Comparison of ENCODE assay signal across 14 cellular contexts in the genomic region with DNA sequence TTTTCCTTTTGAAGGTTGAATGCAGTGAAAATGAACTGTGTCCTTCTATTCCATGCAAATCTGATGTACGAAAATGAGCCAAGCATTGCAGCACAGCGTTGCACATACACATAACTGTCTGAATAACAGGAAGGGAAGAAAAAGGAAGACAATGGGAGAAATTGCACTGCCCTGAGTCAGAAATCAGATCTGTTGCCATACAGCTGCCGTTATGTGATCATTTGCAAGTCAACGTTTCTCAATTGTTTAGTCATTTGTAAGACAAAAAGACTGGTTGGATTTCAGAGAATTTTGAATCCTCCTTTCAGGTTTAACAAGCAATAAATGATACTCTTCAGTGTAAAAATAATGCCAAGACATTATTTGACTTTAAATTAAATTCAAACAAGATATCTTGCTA.
DNase-seq lines count a peak whose midpoint lies in the region; TF ChIP-seq lines count a peak whose summit lies in the region.
"Had no signal": no experiment of that assay in that cellular context is flagged by ENCODE, and none has a peak within 500 bp of the region (broad histone marks: within the 10 kb centered on the region; RNA-seq: fewer than 3 reads in every experiment).

No MANE protein-coding gene starts in this region.

- 4 to 6% methylated on average over 4 of the region's 4 CpGs for WGBS in GM23248 (ENCODE audit: low coverage in 1 of 2, low lambda C conversion rate in 2 of 2, missing lambda C conversion rate in 2 of 2), 2 experiments

- TF ChIP-seq CTCF in fibroblast of mammary gland (conservative IDR thresholded peaks at IDR 0.05; ENCODE audit: control insufficient read depth, insufficient read depth, low read depth, low read length): no peak

- H3K4me1 ChIP-seq in GM23248 (ENCODE audit: insufficient read depth): peaks cover 18% of the 10 kb centered on the region
- no peaks in the 10 kb centered on the region for H3K4me1 ChIP-seq in SJSA1 (replicated peaks)
- H3K4me1 ChIP-seq: right atrium auricular region had no signal

- no peaks in the 10 kb centered on the region for H3K79me2 ChIP-seq in GM23248 (ENCODE audit: insufficient read depth)

- peak overlapping the region; percentile 62 for H2AFZ ChIP-seq in GM23248

- H3K9me2 ChIP-seq in GM23248 (ENCODE audit: insufficient read depth): no peaks in the 10 kb centered on the region

- H3K9me3 ChIP-seq in GM23248 (ENCODE audit: low read depth) (no peaks in the 10 kb centered on the region), SJSA1 (replicated peaks) (no peaks in the 10 kb centered on the region)
- H3K9me3 ChIP-seq: right atrium auricular region had no signal

- in situ Hi-C loops in GM23248 (cut with MboI): loop anchor here (25.0 kb wide), 1 partner anchor 630 kb away; no protein-coding TSS in a partner anchor

- H3K4me3 ChIP-seq in GM23248 (peak overlapping the region; percentile 52), SJSA1 (no peak overlapping the region), fibroblast of mammary gland (ENCODE audit: control insufficient read depth, low read depth, low read length) (no peak overlapping the region)
- H3K4me3 ChIP-seq: right atrium auricular region had no signal

- H3K9ac ChIP-seq in GM23248: peak overlapping the region; percentile 63

- no peaks in the 10 kb centered on the region for H3K27me3 ChIP-seq in GM23248 (replicated peaks; ENCODE audit: insufficient read depth)
- no peaks in the 10 kb centered on the region for H3K27me3 ChIP-seq in SJSA1 (replicated peaks)
- H3K27me3 ChIP-seq: right atrium auricular region had no signal

- DNase-seq in GM23248 (peak; percentile 88), SJSA1 (ENCODE audit: low read depth in 1 of 2, low spot score in 2 of 2) (peak in 1 of 2 experiments; percentile 22), fibroblast of mammary gland (ENCODE audit: low read depth) (peak; percentile 92), non-pigmented ciliary epithelial cell (ENCODE audit: low read depth) (peak; percentile 78), GM19238 (ENCODE audit: insufficient read length, low spot score) (no peak), H4 (ENCODE audit: low spot score) (no peak), OCI-M2 (lab: John Stamatoyannopoulos, UW; ENCODE audit: unreplicated experiment) (no peak), A172 (ENCODE audit: low spot score) (no peak)
- DNase-seq: activated CD4-positive, alpha-beta T cell treated with anti-CD3 and anti-CD28 coated beads for 48 hours; activated T-cell treated with anti-CD3 and anti-CD28 coated beads, Interleukin-2, amount 50 U/mL, for 72 hours; amniotic stem cell; effector memory CD8-positive, alpha-beta T cell; NCI-H1930 had no signal

- peaks cover 20% of the 10 kb centered on the region for H3F3A ChIP-seq in GM23248 (ENCODE audit: insufficient read depth)

- H3K27ac ChIP-seq in GM23248 (peak overlapping the region; percentile 85), SJSA1 (peak overlapping the region; percentile 22; the same call in 1 of the 2 replicates)
- H3K27ac ChIP-seq: right atrium auricular region had no signal

- peak overlapping the region; percentile 75 for H3K4me2 ChIP-seq in GM23248 (ENCODE audit: unreplicated experiment)

- no peaks in the 10 kb centered on the region for H3K36me3 ChIP-seq in GM23248 (ENCODE audit: low read depth)
- H3K36me3 ChIP-seq in SJSA1: no peaks in the 10 kb centered on the region
- H3K36me3 ChIP-seq: right atrium auricular region had no signal

- H4K20me1 ChIP-seq in GM23248 (ENCODE audit: insufficient read depth): no peaks in the 10 kb centered on the region

Comparison
In these comparisons a context has a peak if more than half of its experiments do, and no peak if none do; other contexts are left out.
1. DNase-seq: peak in GM23248 (single experiment), fibroblast of mammary gland (single experiment) and non-pigmented ciliary epithelial cell (single experiment); none in GM19238 (single experiment), H4 (single experiment), OCI-M2 (single experiment) and A172 (single experiment).